8 cellular contexts compared by ENCODE assay signal in the genomic region with DNA sequence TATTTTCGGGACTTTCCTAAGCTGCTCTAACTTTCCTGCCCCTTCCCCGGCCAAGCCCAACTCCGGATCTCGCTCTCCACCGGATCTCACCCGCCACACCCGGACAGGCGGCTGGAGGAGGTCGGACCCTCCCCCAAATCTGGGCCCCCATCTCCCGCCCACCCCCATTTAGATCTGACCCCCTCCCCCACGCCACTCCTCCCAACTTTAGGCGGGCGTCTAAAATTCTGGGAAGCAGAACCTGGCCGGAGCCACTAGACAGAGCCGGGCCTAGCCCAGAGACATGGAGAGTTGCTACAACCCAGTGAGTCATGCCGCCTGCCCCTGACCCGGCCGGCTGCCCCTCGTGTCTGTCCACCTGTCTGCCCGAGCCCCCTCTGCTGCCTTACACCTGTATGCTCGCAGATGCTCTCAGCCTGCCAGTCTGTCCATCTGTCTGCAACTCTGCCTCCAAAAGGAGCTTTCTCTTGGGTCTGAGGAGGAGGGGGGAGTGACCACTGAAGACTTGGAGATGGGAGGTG. TPM values are rescaled to one million over a fixed set of nuclear protein-coding genes. Genes with fewer than 3 reads are reported as not detected.
DNase-seq lines count a peak whose midpoint lies in the region; ATAC-seq and TF ChIP-seq lines count a peak whose summit lies in the region.

A gene (plus strand): TSS at position 29 of the 521 bp plus-strand sequence. CDS start 255 bp downstream, at position 284.

- H3K4me3 ChIP-seq in GM23248 = peak within 1 kb of the TSS; percentile 87

- H3K9me2 ChIP-seq in GM23248 (ENCODE audit: insufficient read depth) = no peaks in the 10 kb centered on the region

- no peaks in the 10 kb centered on the region for H3K27me3 ChIP-seq in GM23248 (replicated peaks; ENCODE audit: insufficient read depth)

- H3K27me3 Mint-ChIP-seq in T-helper 2 cell treated with Interferon-gamma antibody and Interleukin-4, amounts not matched to agents 5 μg/mL and 100 μg/mL, for 36 hours (ENCODE audit: low read depth) = peaks cover 2% of the 10 kb centered on the region
- peaks cover 21% of the 10 kb centered on the region for H3K27me3 Mint-ChIP-seq in progenitor cell of endocrine pancreas

- no peaks in the 10 kb centered on the region for H4K20me1 ChIP-seq in GM23248 (ENCODE audit: insufficient read depth)

- no peak for TF ChIP-seq CTCF in progenitor cell of endocrine pancreas (IDR thresholded peaks at IDR 0.05; ENCODE audit: unreplicated experiment)

- peak within 1 kb of the TSS; percentile 95 for H2AFZ ChIP-seq in GM23248

- no peaks in the 10 kb centered on the region for H3K9me3 ChIP-seq in GM23248 (ENCODE audit: low read depth)

- H3K4me1 Mint-ChIP-seq in T-helper 2 cell treated with Interferon-gamma antibody and Interleukin-4, amounts not matched to agents 5 μg/mL and 100 μg/mL, for 36 hours (ENCODE audit: low read depth) = peaks cover 30% of the 10 kb centered on the region
- H3K4me1 Mint-ChIP-seq in progenitor cell of endocrine pancreas (ENCODE audit: low read depth) = peaks cover 10% of the 10 kb centered on the region

- H3K4me1 ChIP-seq in GM23248 (ENCODE audit: insufficient read depth) = peaks cover 14% of the 10 kb centered on the region; the same call in 1 of the 2 replicates

- peaks cover 42% of the 10 kb centered on the region for H3K36me3 Mint-ChIP-seq in T-helper 2 cell treated with Interferon-gamma antibody and Interleukin-4, amounts not matched to agents 5 μg/mL and 100 μg/mL, for 36 hours (ENCODE audit: low read depth)
- no peaks in the 10 kb centered on the region for H3K36me3 Mint-ChIP-seq in progenitor cell of endocrine pancreas (ENCODE audit: insufficient read depth)

- no peak for ATAC-seq in HG03135 (IDR thresholded peaks at IDR 0.05; ENCODE audit: unreplicated experiment)

- H3K4me2 ChIP-seq in GM23248 (ENCODE audit: unreplicated experiment) = peak within 1 kb of the TSS; percentile 99

- H3K9me3 Mint-ChIP-seq in T-helper 2 cell treated with Interferon-gamma antibody and Interleukin-4, amounts not matched to agents 5 μg/mL and 100 μg/mL, for 36 hours = no peaks in the 10 kb centered on the region
- H3K9me3 Mint-ChIP-seq in progenitor cell of endocrine pancreas (ENCODE audit: low read depth) = no peaks in the 10 kb centered on the region

- no peak for TF ChIP-seq POLR2A in erythroblast (IDR thresholded peaks at IDR 0.05; ENCODE audit: low read length)

- H3K9ac ChIP-seq in GM23248 = peak within 1 kb of the TSS; percentile 88

- in situ Hi-C loops in GM23248 (cut with MboI) = no loop called here

- peaks cover 14% of the 10 kb centered on the region for H3K79me2 ChIP-seq in GM23248 (ENCODE audit: insufficient read depth)

- H3K27ac Mint-ChIP-seq in T-helper 2 cell treated with Interferon-gamma antibody and Interleukin-4, amounts not matched to agents 5 μg/mL and 100 μg/mL, for 36 hours = peak within 1 kb of the TSS; percentile 98
- peak within 1 kb of the TSS; percentile 82 for H3K27ac Mint-ChIP-seq in progenitor cell of endocrine pancreas

- 0 out of 2 replicates have a peak, but pooled peaks cover 7% of the 10 kb centered on the region for H3F3A ChIP-seq in GM23248 (ENCODE audit: insufficient read depth)

- 1 to 3% methylated on average over 13 to 21 of the region's 21 CpGs for WGBS in GM23248 (ENCODE audit: low coverage in 1 of 2, low lambda C conversion rate in 2 of 2, missing lambda C conversion rate in 2 of 2), 2 experiments

- H3K27ac ChIP-seq in GM23248 = peak within 1 kb of the TSS; percentile 87

- peak within 1 kb of the TSS; percentile 89 for H3K4me3 Mint-ChIP-seq in T-helper 2 cell treated with Interferon-gamma antibody and Interleukin-4, amounts not matched to agents 5 μg/mL and 100 μg/mL, for 36 hours
- peak within 1 kb of the TSS; percentile 72 for H3K4me3 Mint-ChIP-seq in progenitor cell of endocrine pancreas (ENCODE audit: low read depth)

- peak; percentile 70 for DNase-seq in GM23248
- DNase-seq in T-helper 2 cell treated with Interferon-gamma antibody and Interleukin-4, amounts not matched to agents 5 μg/mL and 100 μg/mL, for 36 hours (ENCODE audit: low spot score) = no peak
- DNase-seq in glomerular endothelial cell (ENCODE audit: extremely low read depth, low read depth, low spot score) = no peak
- no peak for DNase-seq in progenitor cell of endocrine pancreas (ENCODE audit: low spot score, unreplicated experiment)
- no peak for DNase-seq in erythroblast (lab: John Stamatoyannopoulos, UW)
- DNase-seq in NCI-H1105 treated with DMSO at 0.1 percent for 48 hours (lab: John Stamatoyannopoulos, UW) = no peak
- DNase-seq in islet precursor cell = no peak

- no peaks in the 10 kb centered on the region for H3K36me3 ChIP-seq in GM23248 (ENCODE audit: low read depth)

RNA-seq across cellular contexts. Expression of the gene that starts here (rescaled TPM):
- total RNA-seq in GM23248 (2014; rRNA removed; shearing (Covaris generic)) = 21.5 and 34.7 TPM in 2 replicates
- polyA plus RNA-seq in GM23248 (2016; fragmentation: Nextera tagmentation; extraction: Ambion mirVana) = 5.7 and 6.7 TPM in 2 replicates
- total RNA-seq in glomerular endothelial cell (45.3 and 88.4 TPM in 2 replicates), progenitor cell of endocrine pancreas (21.6 and 23.1 TPM in 2 replicates)
